Comparison of ENCODE assay signal across 22 cellular contexts in the genomic region with DNA sequence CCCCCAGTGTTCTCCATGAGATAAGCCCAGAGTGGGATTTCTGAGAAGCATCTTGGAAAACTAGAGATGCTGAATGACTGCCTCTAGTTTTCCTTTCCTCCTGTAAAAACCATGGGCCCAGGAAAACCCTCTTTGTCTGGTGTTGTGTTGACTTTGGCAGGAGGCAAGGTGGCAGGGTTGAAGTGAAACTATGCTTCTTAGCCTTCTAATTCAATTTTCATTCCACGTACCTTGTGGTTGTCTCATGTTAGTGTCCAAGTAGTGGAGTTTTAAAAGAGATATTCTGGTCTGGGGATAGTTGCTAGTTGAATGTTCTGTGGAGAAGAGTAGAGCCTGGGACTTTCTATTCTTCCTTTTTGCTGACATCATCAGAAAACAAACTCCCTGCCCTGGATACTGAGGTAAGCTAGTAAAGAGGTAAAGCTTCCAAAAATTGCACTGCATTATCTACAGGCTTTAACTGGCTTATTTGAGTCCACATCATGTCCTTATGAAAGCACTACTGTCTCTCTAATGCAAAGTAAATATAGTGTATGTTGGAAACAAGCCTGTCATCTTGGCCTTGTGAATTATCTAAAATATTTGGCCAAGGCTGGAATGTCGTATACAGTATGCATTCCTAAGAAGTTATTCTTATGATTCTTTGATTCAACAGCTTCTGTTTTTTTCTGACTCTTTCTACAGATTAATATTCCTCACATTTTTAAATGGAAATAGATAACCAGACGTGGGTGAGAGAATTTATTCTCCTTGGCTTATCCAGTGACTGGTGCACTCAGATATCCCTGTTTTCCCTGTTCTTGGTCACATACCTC. TPM values are rescaled to one million over a fixed set of nuclear protein-coding genes. Genes with fewer than 3 reads are reported as not detected.
DNase-seq lines count a peak whose midpoint lies in the region; FAIRE-seq and TF ChIP-seq lines count a peak whose summit lies in the region.
"Had no signal": no experiment of that assay in that cellular context is flagged by ENCODE, and none has a peak within 500 bp of the region (broad histone marks: within the 10 kb centered on the region; RNA-seq: fewer than 3 reads in every experiment).

A gene with protein sequence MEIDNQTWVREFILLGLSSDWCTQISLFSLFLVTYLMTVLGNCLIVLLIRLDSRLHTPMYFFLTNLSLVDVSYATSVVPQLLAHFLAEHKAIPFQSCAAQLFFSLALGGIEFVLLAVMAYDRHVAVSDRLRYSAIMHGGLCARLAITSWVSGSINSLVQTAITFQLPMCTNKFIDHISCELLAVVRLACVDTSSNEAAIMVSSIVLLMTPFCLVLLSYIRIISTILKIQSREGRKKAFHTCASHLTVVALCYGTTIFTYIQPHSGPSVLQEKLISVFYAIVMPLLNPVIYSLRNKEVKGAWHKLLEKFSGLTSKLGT (plus strand): TSS at position 708 of the 815 bp plus-strand sequence. CDS start 0 bp downstream, at position 708.

- TF ChIP-seq CTCF in astrocyte of the spinal cord (IDR thresholded peaks at IDR 0.05; ENCODE audit: low read depth, low read length): no peak

- in situ Hi-C loops in astrocyte of the spinal cord (cut with HindIII; ENCODE audit: low sequenced_read_pairs): no loop called here
- in situ Hi-C loops in ACHN (cut with HindIII; ENCODE audit: low pct_ligation_motif_present, low pct_unique_long_range_greater_than_20kb, low sequenced_read_pairs): no loop called here

- H3K4me3 ChIP-seq in astrocyte of the spinal cord (ENCODE audit: low read depth, low read length): no peak within 1 kb of the TSS
- H3K4me3 ChIP-seq: GM12878, SJCRH30 had no signal

- DNase-seq in A172 (ENCODE audit: low spot score): peak; percentile 8
- DNase-seq in HCEC 1CT: peak; percentile 75
- peak; percentile 48 for DNase-seq in astrocyte of the spinal cord (ENCODE audit: low read depth, low spot score)
- DNase-seq in hepatic stellate cell (ENCODE audit: low spot score): peak; percentile 29
- DNase-seq in activated CD4-positive, alpha-beta T cell treated with anti-CD3 and anti-CD28 coated beads for 1 hour: no peak
- no peak for DNase-seq in ACHN
- no peak for DNase-seq in GM19239 (ENCODE audit: insufficient read length, low spot score)
- no peak for DNase-seq in NCI-H1048 (lab: John Stamatoyannopoulos, UW)
- DNase-seq: aorta; head of caudate nucleus; kidney; MV-4-11; NCI-H526 treated with DMSO at 0.1 percent for 48 hours; OCI-M1; SJCRH30; stimulated activated naive CD4-positive, alpha-beta T cell treated with Interleukin-2 at 50 U/mL for 16 hours; T1000 had no signal

- no peak for FAIRE-seq in GM19239 (lab: Jason Lieb, UNC)
- FAIRE-seq: A204.1, GM12878, kidney had no signal

RNA-seq across cellular contexts. Expression of the gene that starts here (rescaled TPM):
- not detected in 2 replicates for total RNA-seq in A172 (2014; rRNA removed; shearing (Covaris generic))
- total RNA-seq: aorta; G401; GM12878; kidney; natural killer cell treated with Interleukin-12 subunit alpha and Interleukin-12 subunit beta and Interleukin-15 and Interleukin-18, amount 100 ng/mL, for 72 hours; pulmonary artery endothelial cell; SJCRH30 had no signal

Comparison
In these comparisons a context has a peak if more than half of its experiments do, and no peak if none do; other contexts are left out.
1. Peak in DNase-seq in A172; RNA of the gene not detected or under 1 TPM.
2. DNase-seq: peak in HCEC 1CT (single experiment), astrocyte of the spinal cord (single experiment) and hepatic stellate cell (single experiment); none in activated CD4-positive, alpha-beta T cell treated with anti-CD3 and anti-CD28 coated beads for 1 hour (single experiment), ACHN (single experiment), GM19239 (single experiment) and NCI-H1048 (single experiment).